In the genomic region with DNA sequence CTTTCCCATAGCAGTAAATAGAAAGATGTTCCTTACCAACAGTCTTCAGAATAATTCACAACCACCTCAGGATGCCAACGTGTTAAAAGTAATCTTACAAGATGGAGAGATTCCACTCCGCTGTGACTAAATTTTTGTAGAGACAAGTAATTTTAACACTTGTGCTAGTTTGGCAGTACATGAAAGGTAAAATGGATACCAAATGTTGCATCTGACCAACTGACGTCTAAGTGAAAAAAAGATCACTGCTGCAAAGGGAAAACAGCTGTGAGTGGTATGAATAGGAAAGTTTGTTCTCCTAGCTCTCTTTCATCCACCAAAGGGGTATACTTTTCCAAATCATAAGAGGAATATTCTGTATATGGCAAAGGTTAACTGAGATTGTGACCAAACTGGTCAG, we compare ENCODE assay signal across 16 cellular contexts. TPM values are rescaled to one million over a fixed set of nuclear protein-coding genes. Genes with fewer than 3 reads are reported as not detected.
A peak's percentile ranks its signal among the peaks of the same experiment; 100 is the strongest.
DNase-seq lines count a peak whose midpoint lies in the region; ATAC-seq and TF ChIP-seq lines count a peak whose summit lies in the region.
"Had no signal": no experiment of that assay in that cellular context is flagged by ENCODE, and none has a peak within 500 bp of the region (broad histone marks: within the 10 kb centered on the region; RNA-seq: fewer than 3 reads in every experiment).

No MANE protein-coding gene starts in this region.

- H3K36me3 ChIP-seq in naive thymus-derived CD4-positive, alpha-beta T cell (ENCODE audit: control insufficient read depth in 2 of 3, insufficient read depth in 3 of 3, low read length in 3 of 3), result peaks cover 0 to 4% (median 0%) of the 10 kb centered on the region in 3 experiments
- H3K36me3 ChIP-seq: sigmoid colon had no signal

- H3K27me3 ChIP-seq in naive thymus-derived CD4-positive, alpha-beta T cell (ENCODE audit: control insufficient read depth in 2 of 2, insufficient read depth in 2 of 2, low read length in 2 of 2), result no peaks in the 10 kb centered on the region
- H3K27me3 ChIP-seq: sigmoid colon had no signal

- no peak for ATAC-seq in activated naive CD8-positive, alpha-beta T cell treated with anti-CD3 and anti-CD28 coated beads, Interleukin-2, amount 50 U/mL, for 24 hours
- no peak for ATAC-seq in naive thymus-derived CD4-positive, alpha-beta T cell
- ATAC-seq in left cardiac atrium (no peak), GM21526 (IDR thresholded peaks at IDR 0.05; ENCODE audit: low FRiP score, unreplicated experiment) (no peak)
- no peak for ATAC-seq in activated CD8-positive, alpha-beta T cell treated with anti-CD3 and anti-CD28 coated beads for 36 hours
- ATAC-seq: stimulated activated effector memory CD8-positive, alpha-beta T cell treated with anti-CD3 and anti-CD28 coated beads, Interleukin-12 subunit alpha, Interleukin-12 subunit beta, amount 100 ng/mL, for 72 hours; T-cell had no signal

- H3K9me3 Mint-ChIP-seq in activated naive CD8-positive, alpha-beta T cell treated with anti-CD3 and anti-CD28 coated beads, Interleukin-2, amount 50 U/mL, for 24 hours, result no peaks in the 10 kb centered on the region
- H3K9me3 Mint-ChIP-seq in naive thymus-derived CD4-positive, alpha-beta T cell, result no peaks in the 10 kb centered on the region
- H3K9me3 Mint-ChIP-seq in activated CD8-positive, alpha-beta T cell treated with anti-CD3 and anti-CD28 coated beads for 36 hours, result no peaks in the 10 kb centered on the region
- H3K9me3 Mint-ChIP-seq: stimulated activated effector memory CD8-positive, alpha-beta T cell treated with anti-CD3 and anti-CD28 coated beads, Interleukin-12 subunit alpha, Interleukin-12 subunit beta, amount 100 ng/mL, for 72 hours; T-cell had no signal

- CTCF ChIA-PET in naive thymus-derived CD4-positive, alpha-beta T cell (lab: Charles Lee), result no interaction called here
- CTCF ChIA-PET in activated CD8-positive, alpha-beta T cell treated with anti-CD3 and anti-CD28 coated beads for 36 hours (lab: Charles Lee), result no interaction called here

- no peaks in the 10 kb centered on the region for H3K9me3 ChIP-seq in naive thymus-derived CD4-positive, alpha-beta T cell (ENCODE audit: control insufficient read depth in 2 of 3, low read length in 3 of 3)
- H3K9me3 ChIP-seq: sigmoid colon had no signal

- intact Hi-C loops in naive thymus-derived CD4-positive, alpha-beta T cell (cut with micrococcal nuclease), result loop anchor here (5.0 to 10.0 kb wide), 4 partner anchors 145 to 1518 kb away; a partner anchor contains a TSS
- intact Hi-C loops in left cardiac atrium (cut with DNase I), result loop anchor here in 1 of 2 donors (10.0 kb wide), 1 partner anchor 142 kb away; a partner anchor contains a TSS
- intact Hi-C loops in activated CD8-positive, alpha-beta T cell treated with anti-CD3 and anti-CD28 coated beads for 36 hours (cut with micrococcal nuclease), result no loop called here

- POLR2A ChIA-PET in naive thymus-derived CD4-positive, alpha-beta T cell (lab: Charles Lee), result interaction anchor here (0.9 kb wide), 1 partner anchor 15 kb away, joined by 5 read pairs; no protein-coding TSS in a partner anchor
- POLR2A ChIA-PET in activated CD8-positive, alpha-beta T cell treated with anti-CD3 and anti-CD28 coated beads for 36 hours (lab: Charles Lee), result interaction anchor here (1.0 kb wide), 2 partner anchors 318 to 543 kb away, joined by 3 read pairs; a partner anchor contains a TSS

- peaks cover 0 to 24% of the 10 kb centered on the region in 2 donors for H3K4me1 ChIP-seq in naive thymus-derived CD4-positive, alpha-beta T cell (ENCODE audit: control insufficient read depth in 2 of 2, insufficient read depth in 2 of 2, low read length in 2 of 2)

- peak overlapping the region; percentile 13 for H3K4me3 Mint-ChIP-seq in activated naive CD8-positive, alpha-beta T cell treated with anti-CD3 and anti-CD28 coated beads, Interleukin-2, amount 50 U/mL, for 24 hours
- peak overlapping the region in 6 of 10 donors; percentile 8 to 61 (median 26) for H3K4me3 Mint-ChIP-seq in naive thymus-derived CD4-positive, alpha-beta T cell
- no peak overlapping the region for H3K4me3 Mint-ChIP-seq in activated CD8-positive, alpha-beta T cell treated with anti-CD3 and anti-CD28 coated beads for 36 hours

- no peak overlapping the region for H3K27ac Mint-ChIP-seq in activated naive CD8-positive, alpha-beta T cell treated with anti-CD3 and anti-CD28 coated beads, Interleukin-2, amount 50 U/mL, for 24 hours
- peak overlapping the region in 3 of 9 donors; percentile 12 to 55 (median 20) for H3K27ac Mint-ChIP-seq in naive thymus-derived CD4-positive, alpha-beta T cell
- no peak overlapping the region for H3K27ac Mint-ChIP-seq in activated CD8-positive, alpha-beta T cell treated with anti-CD3 and anti-CD28 coated beads for 36 hours
- H3K27ac Mint-ChIP-seq: stimulated activated effector memory CD8-positive, alpha-beta T cell treated with anti-CD3 and anti-CD28 coated beads, Interleukin-12 subunit alpha, Interleukin-12 subunit beta, amount 100 ng/mL, for 72 hours had no signal

- no peak overlapping the region for H3K27ac ChIP-seq in naive thymus-derived CD4-positive, alpha-beta T cell (ENCODE audit: low read depth, low read length)
- H3K27ac ChIP-seq: KMS-11, sigmoid colon had no signal

- H3K4me1 Mint-ChIP-seq in activated naive CD8-positive, alpha-beta T cell treated with anti-CD3 and anti-CD28 coated beads, Interleukin-2, amount 50 U/mL, for 24 hours, result peaks cover 54% of the 10 kb centered on the region
- peaks cover 35 to 65% (median 55%) of the 10 kb centered on the region in 7 donors for H3K4me1 Mint-ChIP-seq in naive thymus-derived CD4-positive, alpha-beta T cell
- H3K4me1 Mint-ChIP-seq in activated CD8-positive, alpha-beta T cell treated with anti-CD3 and anti-CD28 coated beads for 36 hours (ENCODE audit: low read depth), result peaks cover 42% of the 10 kb centered on the region

- peak; percentile 72 for DNase-seq in AG10803 (ENCODE audit: low read depth)
- DNase-seq in HFF-Myc (ENCODE audit: extremely low read depth, low read depth), result no peak
- no peak for DNase-seq in activated naive CD8-positive, alpha-beta T cell treated with anti-CD3 and anti-CD28 coated beads, Interleukin-2, amount 50 U/mL, for 24 hours
- no peak for DNase-seq in naive thymus-derived CD4-positive, alpha-beta T cell
- no peak for DNase-seq in left cardiac atrium
- no peak for DNase-seq in activated CD8-positive, alpha-beta T cell treated with anti-CD3 and anti-CD28 coated beads for 36 hours
- DNase-seq in DMS53 treated with DMSO at 0.1 percent for 48 hours (lab: John Stamatoyannopoulos, UW; ENCODE audit: unreplicated experiment), result no peak
- DNase-seq: NCI-H187, NCI-H510A treated with DMSO at 0.1 percent for 48 hours, sigmoid colon, T-cell had no signal

- TF ChIP-seq CTCF in AG10803 (conservative IDR thresholded peaks at IDR 0.05; ENCODE audit: low read length) (no peak), HFF-Myc (IDR thresholded peaks at IDR 0.05; ENCODE audit: low read depth, low read length, missing control alignments) (no peak)
- no peak for TF ChIP-seq CTCF in activated CD8-positive, alpha-beta T cell treated with anti-CD3 and anti-CD28 coated beads for 36 hours (IDR thresholded peaks at IDR 0.05)

- no peaks in the 10 kb centered on the region for H3K27me3 Mint-ChIP-seq in activated naive CD8-positive, alpha-beta T cell treated with anti-CD3 and anti-CD28 coated beads, Interleukin-2, amount 50 U/mL, for 24 hours
- H3K27me3 Mint-ChIP-seq in naive thymus-derived CD4-positive, alpha-beta T cell, result no peaks in the 10 kb centered on the region
- H3K27me3 Mint-ChIP-seq in activated CD8-positive, alpha-beta T cell treated with anti-CD3 and anti-CD28 coated beads for 36 hours, result no peaks in the 10 kb centered on the region
- H3K27me3 Mint-ChIP-seq: T-cell had no signal

- peaks cover 28% of the 10 kb centered on the region for H3K36me3 Mint-ChIP-seq in activated naive CD8-positive, alpha-beta T cell treated with anti-CD3 and anti-CD28 coated beads, Interleukin-2, amount 50 U/mL, for 24 hours (ENCODE audit: low read depth)
- peaks cover 0 to 11% (median 5%) of the 10 kb centered on the region in 5 donors for H3K36me3 Mint-ChIP-seq in naive thymus-derived CD4-positive, alpha-beta T cell
- peaks cover 17% of the 10 kb centered on the region for H3K36me3 Mint-ChIP-seq in activated CD8-positive, alpha-beta T cell treated with anti-CD3 and anti-CD28 coated beads for 36 hours (ENCODE audit: low read depth)

- no peak overlapping the region; the same call in 1 of the 2 replicates for H3K4me3 ChIP-seq in AG10803 (ENCODE audit: low read length)
- peak overlapping the region; percentile 28 for H3K4me3 ChIP-seq in HFF-Myc (replicated peaks; ENCODE audit: low read depth, low read length)
- H3K4me3 ChIP-seq in naive thymus-derived CD4-positive, alpha-beta T cell (ENCODE audit: low read length), result no peak overlapping the region
- H3K4me3 ChIP-seq: sigmoid colon had no signal

RNA-seq across cellular contexts. Expression of a gene that starts 2.6 kb away (rescaled TPM):
- 10 to 100 TPM; 42.5 to 72.3 (median 60.0) TPM for total RNA-seq in naive thymus-derived CD4-positive, alpha-beta T cell
- polyA plus RNA-seq in naive thymus-derived CD4-positive, alpha-beta T cell, result 100 to 1,000 TPM; 123 to 140 TPM
- 10 to 100 TPM; 54.0 to 58.6 TPM for total RNA-seq in left cardiac atrium
- 10 to 100 TPM; 72.3 to 73.0 TPM for total RNA-seq in activated CD8-positive, alpha-beta T cell treated with anti-CD3 and anti-CD28 coated beads for 36 hours

RNA-seq across cellular contexts. Expression of a gene that starts 42.3 kb away (rescaled TPM):
- total RNA-seq in naive thymus-derived CD4-positive, alpha-beta T cell, result 10 to 100 TPM in 4 of 5 experiments, 1 to 10 TPM in 1; 7.1 to 24.8 (median 12.7) TPM
- polyA plus RNA-seq in naive thymus-derived CD4-positive, alpha-beta T cell, result 10 to 100 TPM; 19.7 to 21.5 TPM
- 10 to 100 TPM; 13.9 to 23.6 TPM for total RNA-seq in left cardiac atrium
- 10 to 100 TPM; 19.7 to 21.0 TPM for total RNA-seq in activated CD8-positive, alpha-beta T cell treated with anti-CD3 and anti-CD28 coated beads for 36 hours

RNA-seq across cellular contexts. Expression of a gene that starts 58.1 kb away (rescaled TPM):
- not detected for total RNA-seq in naive thymus-derived CD4-positive, alpha-beta T cell
- not detected for polyA plus RNA-seq in naive thymus-derived CD4-positive, alpha-beta T cell
- total RNA-seq in left cardiac atrium, result not detected
- not detected for total RNA-seq in activated CD8-positive, alpha-beta T cell treated with anti-CD3 and anti-CD28 coated beads for 36 hours
- total RNA-seq: epithelial cell of proximal tubule, H1, sigmoid colon, T-cell had no signal
- polyA plus RNA-seq: H1 had no signal
